Comparison of ENCODE assay signal across 11 cellular contexts in the genomic region with DNA sequence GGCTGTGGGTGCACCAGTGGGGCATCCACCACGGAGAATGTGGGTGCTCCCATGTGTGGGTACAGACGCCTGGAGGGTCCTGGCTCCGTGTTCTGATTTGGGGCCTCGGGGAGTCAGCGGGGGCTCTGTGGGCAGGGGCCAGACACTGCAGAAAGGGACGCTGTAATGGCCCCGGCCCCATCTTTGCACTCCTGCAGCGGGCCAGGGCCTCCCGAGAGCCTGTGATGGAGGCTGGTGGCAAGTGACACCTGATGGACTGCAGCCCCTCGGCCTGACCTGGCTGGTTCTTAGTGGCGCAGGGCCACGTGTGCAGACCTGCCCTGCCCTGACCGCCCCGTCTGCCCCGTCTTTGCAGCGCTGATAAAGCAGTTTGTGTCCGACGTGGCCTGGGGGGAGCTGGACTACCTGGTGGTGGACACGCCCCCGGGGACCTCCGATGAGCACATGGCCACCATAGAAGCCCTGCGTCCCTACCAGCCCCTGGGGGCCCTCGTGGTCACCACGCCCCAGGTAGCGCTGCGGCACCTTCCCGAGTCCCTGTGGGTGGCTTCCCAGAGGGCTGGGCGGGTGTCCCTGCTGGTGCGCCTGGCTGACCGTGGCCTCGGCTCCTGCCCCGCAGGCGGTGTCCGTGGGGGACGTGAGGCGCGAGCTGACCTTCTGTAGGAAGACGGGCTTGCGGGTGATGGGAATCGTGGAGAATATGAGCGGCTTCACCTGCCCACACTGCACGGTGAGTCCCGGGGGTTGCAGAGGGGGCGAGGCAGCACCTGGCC.
DNase-seq lines count a peak whose midpoint lies in the region; ATAC-seq and TF ChIP-seq lines count a peak whose summit lies in the region.
"Had no signal": no experiment of that assay in that cellular context is flagged by ENCODE, and none has a peak within 500 bp of the region (broad histone marks: within the 10 kb centered on the region; RNA-seq: fewer than 3 reads in every experiment).

No MANE protein-coding gene starts in this region.

- no peak overlapping the region for H3K4me3 Mint-ChIP-seq in nephron progenitor cell
- H3K4me3 Mint-ChIP-seq: CD4-positive, alpha-beta T cell had no signal

- no peak overlapping the region for H3K27ac Mint-ChIP-seq in nephron progenitor cell
- H3K27ac Mint-ChIP-seq: CD4-positive, alpha-beta T cell; progenitor cell of endocrine pancreas had no signal

- no peak for TF ChIP-seq CTCF in nephron progenitor cell (IDR thresholded peaks at IDR 0.05)

- H3K4me1 Mint-ChIP-seq in nephron progenitor cell: peaks cover 16% of the 10 kb centered on the region

- peaks cover 4% of the 10 kb centered on the region for H3K36me3 Mint-ChIP-seq in nephron progenitor cell (ENCODE audit: low read depth)

- DNase-seq in activated CD4-positive, CD25-positive, alpha-beta regulatory T cell treated with anti-CD3 and anti-CD28 coated beads, Interleukin-2, amount 50 U/mL, for 72 hours: peak; percentile 25
- DNase-seq in nephron progenitor cell: peak; percentile 3
- DNase-seq: activated T-cell treated with anti-CD3 and anti-CD28 coated beads, Interleukin-2, amount 50 U/mL, for 1 hour; NCI-H1930; NCI-H526; PC-3; stimulated activated CD8-positive, alpha-beta memory T cell treated with anti-CD3 and anti-CD28 coated beads, Interleukin-4, amount 100 ng/mL, for 48 hours had no signal

- no peak for ATAC-seq in activated CD4-positive, CD25-positive, alpha-beta regulatory T cell treated with anti-CD3 and anti-CD28 coated beads, Interleukin-2, amount 50 U/mL, for 24 hours
- no peak for ATAC-seq in HG03354 (IDR thresholded peaks at IDR 0.05; ENCODE audit: poor library complexity, severe bottlenecking, unreplicated experiment)
- ATAC-seq: PC-3 had no signal

- H3K27me3 Mint-ChIP-seq in nephron progenitor cell (ENCODE audit: low read depth, poor library complexity): no peaks in the 10 kb centered on the region
- H3K27me3 Mint-ChIP-seq: CD4-positive, alpha-beta T cell; progenitor cell of endocrine pancreas had no signal

- H3K9me3 Mint-ChIP-seq in nephron progenitor cell: no peaks in the 10 kb centered on the region
- H3K9me3 Mint-ChIP-seq: CD4-positive, alpha-beta T cell had no signal
